ENCODE assay signal across 8 cellular contexts in genomic region chr10:98460837-98461499, GRCh38. TPM values are rescaled to one million over a fixed set of nuclear protein-coding genes. Genes with fewer than 3 reads are reported as not detected.
DNase-seq lines count a peak whose midpoint lies in the region; ATAC-seq and TF ChIP-seq lines count a peak whose summit lies in the region.

No MANE protein-coding gene starts in this region.

- H3K23ac ChIP-seq in IMR-90 (ENCODE audit: low read depth, low read length) = peak overlapping the region; percentile 10; the same call in 1 of the 2 replicates

- no TSS peak for BruUV-seq in IMR-90 (replicated peaks; lab: Mats Ljungman, UMichigan)

- H3K14ac ChIP-seq in IMR-90 (replicated peaks; ENCODE audit: low read depth, low read length) = peak overlapping the region; percentile 23; the same call in 1 of the 2 replicates

- peak overlapping the region in 1 of 2 experiments; percentile 49; a peak in 2 of 4 replicates for H4K8ac ChIP-seq in IMR-90 (ENCODE audit: low read depth in 2 of 2, low read length in 2 of 2)

- H3K9ac ChIP-seq in IMR-90 (ENCODE audit: low read depth, low read length) (no peak overlapping the region), liver (ENCODE audit: low read depth in 1 of 2, low read length in 2 of 2) (no peak overlapping the region)

- H3K4ac ChIP-seq in IMR-90 (ENCODE audit: low read depth, low read length) = peak overlapping the region; percentile 72

- peak overlapping the region; percentile 21 for H2AK9ac ChIP-seq in IMR-90 (replicated peaks; ENCODE audit: low read depth, low read length, poor library complexity)

- H2BK120ac ChIP-seq in IMR-90 (ENCODE audit: low read depth, low read length) = peak overlapping the region; percentile 73

- H3K4me3 ChIP-seq in IMR-90 (ENCODE audit: insufficient read depth, low read depth, low read length) (no peak overlapping the region), breast epithelium (no peak overlapping the region), liver (ENCODE audit: low read depth in 1 of 3, low read length in 3 of 3) (no peak overlapping the region)

- POLR2A ChIA-PET in IMR-90 (lab: Charles Lee; ENCODE audit: unreplicated experiment) (no interaction called here), HEK293T (lab: Yijun Ruan, JAX) (interaction anchor here (0.8 to 1.0 kb wide), 5 partner anchors 18 to 876 kb away, joined by 3 read pairs; partner anchors contain the start of genes PYROXD2 and R3HCC1L)

- H4K91ac ChIP-seq in IMR-90 (ENCODE audit: insufficient read depth, low read depth, low read length) = peak overlapping the region; percentile 45

- TF ChIP-seq RAD21 in IMR-90 (IDR thresholded peaks at IDR 0.05; ENCODE audit: low read length) (no peak), liver (IDR thresholded peaks at IDR 0.05) (peak in 1 of 2 donors; percentile 22)

- no peaks in the 10 kb centered on the region for H3K9me3 ChIP-seq in IMR-90 (ENCODE audit: control insufficient read depth, insufficient read depth, low read length)
- no peaks in the 10 kb centered on the region for H3K9me3 ChIP-seq in breast epithelium
- H3K9me3 ChIP-seq in liver (ENCODE audit: control insufficient read depth in 4 of 4, low read length in 3 of 4) = no peaks in the 10 kb centered on the region

- dilution Hi-C loops in IMR-90 (cut with HindIII; ENCODE audit: low sequenced_read_pairs, unreplicated experiment) = no loop called here

- no peak overlapping the region for H4K5ac ChIP-seq in IMR-90 (ENCODE audit: low read depth, low read length)

- ATAC-seq in IMR-90 (ENCODE audit: low read depth) = peak; percentile 89
- no peak for ATAC-seq in HG03045 (IDR thresholded peaks at IDR 0.05; ENCODE audit: unreplicated experiment)

- H3K56ac ChIP-seq in IMR-90 (ENCODE audit: extremely low read depth, insufficient read depth, low read length) = no peak overlapping the region

- H2BK5ac ChIP-seq in IMR-90 (ENCODE audit: low read depth, low read length, poor library complexity, severe bottlenecking) = peak overlapping the region; percentile 65

- peak; percentile 93 for DNase-seq in ACHN
- peak; percentile 96 for DNase-seq in IMR-90
- no peak for DNase-seq in breast epithelium (ENCODE audit: low spot score in 2 of 2)
- no peak for DNase-seq in HEK293T (ENCODE audit: extremely low spot score)
- no peak for DNase-seq in NCI-H524 (lab: John Stamatoyannopoulos, UW)
- DNase-seq in activated CD4-positive, CD25-positive, alpha-beta regulatory T cell treated with anti-CD3 and anti-CD28 coated beads, Interleukin-2, amount 50 U/mL, for 72 hours = no peak

- no peaks in the 10 kb centered on the region for H3K9me1 ChIP-seq in IMR-90 (ENCODE audit: insufficient read depth, low read length)

- peak overlapping the region; percentile 19; the same call in 1 of the 2 replicates for H3K4me2 ChIP-seq in IMR-90 (ENCODE audit: low read depth, low read length)

- no peak for TF ChIP-seq CTCF in IMR-90 (conservative IDR thresholded peaks at IDR 0.05; ENCODE audit: low read depth, low read length)
- TF ChIP-seq CTCF in breast epithelium (IDR thresholded peaks at IDR 0.05) = no peak
- TF ChIP-seq CTCF in liver (IDR thresholded peaks at IDR 0.05; ENCODE audit: low read depth, low read length, missing input control) = no peak

- H3K27me3 ChIP-seq in IMR-90 (ENCODE audit: control insufficient read depth, insufficient read depth, low read length) (no peaks in the 10 kb centered on the region), breast epithelium (no peaks in the 10 kb centered on the region), liver (ENCODE audit: control insufficient read depth in 4 of 4, insufficient read depth in 4 of 4, low read length in 3 of 4) (no peaks in the 10 kb centered on the region)

- peak overlapping the region; percentile 3; the same call in 2 of the 3 replicates for H2BK15ac ChIP-seq in IMR-90 (ENCODE audit: low read depth, low read length)

- no CpG with 5 or more reads among the region's 3 CpGs for WGBS in IMR-90 (ENCODE audit: extremely low coverage in 2 of 2, insufficient read length in 1 of 2), 2 experiments
- WGBS in liver = 80% methylated on average over 3 of the region's 3 CpGs

- CTCF ChIA-PET in IMR-90 (lab: Yijun Ruan, JAX) = interaction anchor here (0.9 to 1.4 kb wide), 3 partner anchors 35 to 152 kb away, joined by 3 read pairs; no protein-coding TSS in a partner anchor
- CTCF ChIA-PET in HEK293T (lab: Yijun Ruan, JAX) = interaction anchor here (0.5 to 1.1 kb wide), 2 partner anchors 35 to 1012 kb away, joined by 3 to 4 read pairs; no protein-coding TSS in a partner anchor

- peak overlapping the region; percentile 25 for H3K18ac ChIP-seq in IMR-90 (ENCODE audit: low read depth, low read length)

- H3K36me3 ChIP-seq in IMR-90 (ENCODE audit: control insufficient read depth, insufficient read depth, low read length) (no peaks in the 10 kb centered on the region), breast epithelium (no peaks in the 10 kb centered on the region), liver (ENCODE audit: control insufficient read depth in 4 of 4, insufficient read depth in 3 of 4, low read depth in 1 of 4, low read length in 3 of 4) (no peaks in the 10 kb centered on the region)

- H3K27ac ChIP-seq in IMR-90 (ENCODE audit: insufficient read depth, low read length) (peak overlapping the region; percentile 59), breast epithelium (peak overlapping the region; percentile 1 to 2), liver (ENCODE audit: low read depth in 1 of 2, low read length in 2 of 2) (peak overlapping the region in 1 of 2 donors; percentile 20)

- peak overlapping the region; percentile 62 for H2BK20ac ChIP-seq in IMR-90 (ENCODE audit: low read depth, low read length)

- no peaks in the 10 kb centered on the region for H4K20me1 ChIP-seq in IMR-90 (ENCODE audit: insufficient read depth, low read length)

- TF ChIP-seq POLR2A in IMR-90 (IDR thresholded peaks at IDR 0.05; ENCODE audit: low read depth, low read length) (no peak), breast epithelium (IDR thresholded peaks at IDR 0.05) (no peak)

- peak overlapping the region; percentile 73 for H2AFZ ChIP-seq in IMR-90 (replicated peaks; ENCODE audit: low read length, poor library complexity)

- H2AK5ac ChIP-seq in IMR-90 (ENCODE audit: low read depth, low read length) = peak overlapping the region; percentile 44; the same call in 1 of the 2 replicates

- intact Hi-C loops in IMR-90 (cut with micrococcal nuclease) (no loop called here), breast epithelium (cut with DNase I; ENCODE audit: low total_unique reads) (no loop called here)

- H3K79me1 ChIP-seq in IMR-90 (ENCODE audit: low read depth in 1 of 2, low read length in 2 of 2) = no peaks in the 10 kb centered on the region

- peaks cover 4% of the 10 kb centered on the region for H3K4me1 ChIP-seq in IMR-90 (ENCODE audit: control insufficient read depth, insufficient read depth, low read length)
- no peaks in the 10 kb centered on the region for H3K4me1 ChIP-seq in breast epithelium
- no peaks in the 10 kb centered on the region for H3K4me1 ChIP-seq in liver (ENCODE audit: control insufficient read depth in 4 of 4, insufficient read depth in 4 of 4, low read length in 3 of 4)

- in situ Hi-C loops in ACHN (cut with HindIII; ENCODE audit: low pct_ligation_motif_present, low pct_unique_long_range_greater_than_20kb, low sequenced_read_pairs) = no loop called here
- in situ Hi-C loops in IMR-90 (cut with MboI; ENCODE audit: low sequenced_read_pairs) = loop anchor here (5.0 to 10.0 kb wide), 2 partner anchors 201 to 784 kb away; no protein-coding TSS in a partner anchor

TF ChIP-seq in IMR-90, 13 proteins besides CTCF, POLR2A, EP300 and RAD21 (continues in another document):
- TF ChIP-seq SMC3 (IDR thresholded peaks at IDR 0.05; ENCODE audit: low read depth, low read length) = no peak
- peak; percentile 76 for TF ChIP-seq MAFK (IDR thresholded peaks at IDR 0.05; ENCODE audit: low read depth, low read length)

TF ChIP-seq in liver, 16 proteins besides CTCF, POLR2A, EP300 and RAD21 (continues in another document):
- peak; percentile 48 for TF ChIP-seq NR2F2 (IDR thresholded peaks at IDR 0.05)
- TF ChIP-seq FOXA2 (IDR thresholded peaks at IDR 0.05) = peak; percentile 87
- TF ChIP-seq JUND (IDR thresholded peaks at IDR 0.05) = peak; percentile 97 to 99
- peak; percentile 59 to 83 for TF ChIP-seq RXRA (IDR thresholded peaks at IDR 0.05)
- TF ChIP-seq YY1 (IDR thresholded peaks at IDR 0.05) = peak; percentile 45
- TF ChIP-seq ATF3 (IDR thresholded peaks at IDR 0.05) = peak; percentile 96
- TF ChIP-seq FOXA1 (IDR thresholded peaks at IDR 0.05) = peak; percentile 68
- no peak for TF ChIP-seq GABPA (IDR thresholded peaks at IDR 0.05 in 1 of 2, conservative IDR thresholded peaks at IDR 0.05 in 1 of 2)
- TF ChIP-seq EGR1 (IDR thresholded peaks at IDR 0.05; ENCODE audit: low read depth in 2 of 2) = no peak

TF ChIP-seq in HEK293T, 16 proteins besides CTCF, POLR2A, EP300 and RAD21 (continues in another document):
- TF ChIP-seq BHLHE40 (IDR thresholded peaks at IDR 0.05; ENCODE audit: borderline replicate concordance) (no peak), FOXM1 (IDR thresholded peaks at IDR 0.05; ENCODE audit: borderline replicate concordance) (no peak), FOXA1 (IDR thresholded peaks at IDR 0.05) (no peak), HDGF (IDR thresholded peaks at IDR 0.05; ENCODE audit: borderline replicate concordance) (no peak), LEF1 (IDR thresholded peaks at IDR 0.05; ENCODE audit: borderline replicate concordance) (no peak), SP1 (IDR thresholded peaks at IDR 0.05) (no peak), PKNOX1 (IDR thresholded peaks at IDR 0.05) (no peak), L3MBTL2 (conservative IDR thresholded peaks at IDR 0.05) (no peak)

RNA-seq across cellular contexts. Expression of gene HPS1, which starts 14.2 kb away (rescaled TPM):
- total RNA-seq in IMR-90 (2012; rRNA removed) = 14.0 and 15.8 TPM in 2 replicates
- polyA plus RNA-seq in IMR-90 (2012; rRNA removed) = 55.2 and 60.9 TPM in 2 replicates
- polyA plus RNA-seq in IMR-90 (2012; cell fraction: cytosol; rRNA removed) = 48.7 and 61.4 TPM in 2 replicates
- 100 and 167 TPM in 2 replicates for polyA plus RNA-seq in IMR-90 (2012; cell fraction: nucleus; rRNA removed; ENCODE audit: low replicate concordance)
- total RNA-seq in breast epithelium = 10 to 100 TPM; 48.2 to 62.3 (median 61.8) TPM
- 10 to 100 TPM; 19.9 to 37.5 TPM for total RNA-seq in liver
- polyA plus RNA-seq in liver = 10 to 100 TPM; 22.1 to 56.7 TPM

RNA-seq across cellular contexts. Expression of gene PYROXD2, which starts 46.0 kb away (rescaled TPM):
- 5.8 and 6.5 TPM in 2 replicates for total RNA-seq in IMR-90 (2012; rRNA removed)
- 16.3 and 16.4 TPM in 2 replicates for polyA plus RNA-seq in IMR-90 (2012; rRNA removed)
- polyA plus RNA-seq in IMR-90 (2012; cell fraction: cytosol; rRNA removed) = 11.1 and 18.4 TPM in 2 replicates
- 78.4 and 95.1 TPM in 2 replicates for polyA plus RNA-seq in IMR-90 (2012; cell fraction: nucleus; rRNA removed; ENCODE audit: low replicate concordance)
- 10 to 100 TPM; 13.2 to 20.0 (median 17.4) TPM for total RNA-seq in breast epithelium
- 1 to 10 TPM; 4.6 to 9.0 TPM for total RNA-seq in liver
- 1 to 10 TPM; 2.3 to 4.3 TPM for polyA plus RNA-seq in liver

Comparison
In these comparisons a context has a peak if more than half of its experiments do, and no peak if none do; other contexts are left out.
1. DNase-seq: peak in ACHN (single experiment) and IMR-90 (single experiment); none in breast epithelium (0 of 2), HEK293T (single experiment), NCI-H524 (0 of 2) and activated CD4-positive, CD25-positive, alpha-beta regulatory T cell treated with anti-CD3 and anti-CD28 coated beads, Interleukin-2, amount 50 U/mL, for 72 hours (single experiment).